1 cellular context compared by ENCODE assay signal in the genomic region with DNA sequence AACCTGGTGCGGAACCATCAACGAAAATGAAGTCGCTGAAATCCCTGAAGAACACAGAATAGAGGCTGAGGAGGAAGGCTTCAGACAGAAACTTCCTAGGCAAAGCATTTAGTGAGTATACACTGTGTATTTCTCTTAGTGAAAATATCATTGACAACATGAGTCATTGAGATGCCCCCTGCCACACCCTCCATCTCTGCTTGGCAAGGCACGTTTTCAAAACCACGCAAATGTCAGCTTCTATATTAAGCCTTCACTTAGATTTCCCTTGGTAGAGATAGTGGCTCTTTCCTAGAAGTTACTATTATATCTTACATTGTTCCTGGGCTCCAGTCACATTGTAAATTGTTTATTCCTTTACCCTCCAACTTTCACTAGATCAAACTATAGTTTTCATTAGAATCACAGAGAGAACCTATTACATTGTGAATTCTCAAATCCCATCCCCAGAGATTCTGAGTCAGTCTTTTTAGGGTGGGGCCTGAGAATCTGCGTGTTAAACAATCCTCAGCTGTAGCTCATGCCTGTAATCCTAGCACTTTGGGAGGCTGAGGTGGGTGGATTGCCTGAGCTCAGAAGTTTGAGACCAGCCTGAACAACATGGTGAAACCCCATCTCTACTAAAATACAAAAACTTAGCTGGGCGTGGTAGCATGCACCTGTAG.
TF ChIP-seq lines count a peak whose summit lies in the region.

No MANE protein-coding gene starts in this region.

TF ChIP-seq in IMR-90, 13 proteins besides CTCF, POLR2A, EP300 and RAD21:
- TF ChIP-seq MXI1 (IDR thresholded peaks at IDR 0.05; ENCODE audit: borderline replicate concordance, low read depth, low read length) (no peak), BHLHE40 (IDR thresholded peaks at IDR 0.05; ENCODE audit: low read depth, low read length) (no peak), MAFK (IDR thresholded peaks at IDR 0.05; ENCODE audit: low read depth, low read length) (no peak), SMC3 (IDR thresholded peaks at IDR 0.05; ENCODE audit: low read depth, low read length) (no peak), MAZ (IDR thresholded peaks at IDR 0.05; ENCODE audit: borderline replicate concordance, low read depth, low read length) (no peak), RFX5 (IDR thresholded peaks at IDR 0.05; ENCODE audit: low read depth, low read length) (no peak), FOS (IDR thresholded peaks at IDR 0.05; ENCODE audit: low read depth, low read length) (no peak), RCOR1 (IDR thresholded peaks at IDR 0.05; ENCODE audit: insufficient replicate concordance, low read length) (no peak), CHD1 (IDR thresholded peaks at IDR 0.05; ENCODE audit: low read depth, low read length) (no peak), NFE2L2 (IDR thresholded peaks at IDR 0.05; ENCODE audit: low read depth, low read length) (no peak), CEBPB (IDR thresholded peaks at IDR 0.05; ENCODE audit: low read depth, low read length) (no peak), ELK1 (IDR thresholded peaks at IDR 0.05; ENCODE audit: borderline replicate concordance, low read depth, low read length) (no peak)
- TF ChIP-seq, protein P1, sequence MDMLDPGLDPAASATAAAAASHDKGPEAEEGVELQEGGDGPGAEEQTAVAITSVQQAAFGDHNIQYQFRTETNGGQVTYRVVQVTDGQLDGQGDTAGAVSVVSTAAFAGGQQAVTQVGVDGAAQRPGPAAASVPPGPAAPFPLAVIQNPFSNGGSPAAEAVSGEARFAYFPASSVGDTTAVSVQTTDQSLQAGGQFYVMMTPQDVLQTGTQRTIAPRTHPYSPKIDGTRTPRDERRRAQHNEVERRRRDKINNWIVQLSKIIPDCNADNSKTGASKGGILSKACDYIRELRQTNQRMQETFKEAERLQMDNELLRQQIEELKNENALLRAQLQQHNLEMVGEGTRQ (IDR thresholded peaks at IDR 0.05; ENCODE audit: low read depth, low read length), result no peak
